17 cellular contexts compared by ENCODE assay signal in the genomic region with DNA sequence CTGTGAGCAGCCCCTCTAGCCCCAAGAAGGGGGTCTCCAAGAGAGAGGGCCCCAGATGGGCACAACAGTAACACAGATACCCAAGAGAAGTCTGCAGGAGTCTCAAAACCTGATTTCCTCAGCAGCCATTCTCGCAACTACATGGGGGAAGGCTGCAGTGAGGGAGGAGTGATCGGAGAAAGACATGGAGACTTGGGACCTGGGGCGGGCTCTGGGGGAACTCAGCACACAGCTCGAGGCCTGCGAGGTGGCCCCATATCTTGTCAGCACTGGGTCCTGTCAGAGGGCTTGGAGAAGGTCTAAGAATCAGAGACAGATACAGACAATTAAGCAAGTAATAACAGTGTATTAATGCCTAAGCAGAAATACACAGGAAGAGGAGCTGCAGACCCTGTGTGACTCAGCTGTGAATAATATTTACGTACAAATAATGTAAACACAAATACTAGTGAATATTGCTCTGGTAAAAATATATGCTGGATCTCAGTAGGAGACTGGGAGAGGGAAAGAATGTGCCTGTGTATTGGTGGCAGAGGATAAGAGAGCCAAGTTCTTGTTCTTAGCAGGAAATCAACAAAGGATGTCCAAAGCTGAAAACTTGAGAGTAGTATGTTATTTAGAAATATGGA.
DNase-seq lines count a peak whose midpoint lies in the region; ATAC-seq and TF ChIP-seq lines count a peak whose summit lies in the region.
"Had no signal": no experiment of that assay in that cellular context is flagged by ENCODE, and none has a peak within 500 bp of the region (broad histone marks: within the 10 kb centered on the region; RNA-seq: fewer than 3 reads in every experiment).

No MANE protein-coding gene starts in this region.

- CTCF ChIA-PET in RWPE1 (lab: Yijun Ruan, JAX), result no interaction called here

- peaks cover 0 to 8% of the 10 kb centered on the region in 2 donors for H3K9me3 Mint-ChIP-seq in stimulated activated naive CD8-positive, alpha-beta T cell treated with anti-CD3 and anti-CD28 coated beads, Interleukin-15, amount 100 ng/mL, for 72 hours
- peaks cover 12% of the 10 kb centered on the region for H3K9me3 Mint-ChIP-seq in stimulated activated memory B cell treated with anti-CD40 and anti-IgM and Interleukin-4, amounts not matched to agents 10 μg/mL and 1 μg/mL and 100 μg/mL, for 72 hours

- DNase-seq in stimulated activated naive CD8-positive, alpha-beta T cell treated with anti-CD3 and anti-CD28 coated beads, Interleukin-15, amount 100 ng/mL, for 72 hours, result no peak
- DNase-seq in stimulated activated naive CD8-positive, alpha-beta T cell treated with anti-CD3 and anti-CD28 coated beads, Interleukin-15, Interleukin-2, amounts not matched to agents 100 U/mL and 50 U/mL, for 24 hours, result no peak
- peak; percentile 19 for DNase-seq in brain microvascular endothelial cell
- DNase-seq in lower lobe of right lung, result no peak
- no peak for DNase-seq in GF-D8 (lab: John Stamatoyannopoulos, UW)
- no peak for DNase-seq in RWPE1 (ENCODE audit: low spot score)
- no peak for DNase-seq in DMS 273 (lab: John Stamatoyannopoulos, UW; ENCODE audit: unreplicated experiment)
- DNase-seq: activated CD4-positive, alpha-beta T cell treated with anti-CD3 and anti-CD28 coated beads, Interleukin-2, amount 50 U/mL, for 4 hours; activated gamma-delta T cell treated with Interleukin-2 at 50 U/mL for 16 hours; caudate nucleus; MG63; midbrain; NCI-H2081 had no signal

- in situ Hi-C loops in brain microvascular endothelial cell (cut with HindIII; ENCODE audit: low pct_ligation_motif_present, low sequenced_read_pairs), result no loop called here

- H3K4me3 ChIP-seq in brain microvascular endothelial cell (ENCODE audit: low read depth, low read length) (no peak overlapping the region), lower lobe of right lung (no peak overlapping the region)
- H3K4me3 ChIP-seq: MG63, tibial artery had no signal

- H3K36me3 ChIP-seq in brain microvascular endothelial cell (replicated peaks), result peaks cover 2% of the 10 kb centered on the region
- peaks cover 17% of the 10 kb centered on the region for H3K36me3 ChIP-seq in lower lobe of right lung

- POLR2A ChIA-PET in RWPE1 (lab: Yijun Ruan, JAX; ENCODE audit: low non-redundant PET), result no interaction called here

- peaks cover 15% of the 10 kb centered on the region for H3K4me1 ChIP-seq in lower lobe of right lung
- H3K4me1 ChIP-seq: tibial artery had no signal

- no peak for TF ChIP-seq CTCF in brain microvascular endothelial cell (IDR thresholded peaks at IDR 0.05; ENCODE audit: low read depth, low read length, missing control alignments)
- TF ChIP-seq CTCF in lower lobe of right lung (IDR thresholded peaks at IDR 0.05), result no peak
- no peak for TF ChIP-seq CTCF in RWPE1 (conservative IDR thresholded peaks at IDR 0.05; ENCODE audit: low read depth)

- H3K27ac ChIP-seq in brain microvascular endothelial cell (peak overlapping the region; percentile 96), lower lobe of right lung (peak overlapping the region; percentile 46), RWPE1 (no peak overlapping the region)
- H3K27ac ChIP-seq: tibial artery had no signal

- H3K27me3 ChIP-seq in brain microvascular endothelial cell (replicated peaks), result no peaks in the 10 kb centered on the region
- H3K27me3 ChIP-seq in lower lobe of right lung (ENCODE audit: low read depth), result no peaks in the 10 kb centered on the region
- H3K27me3 ChIP-seq: MG63, tibial artery had no signal

- H3K27ac Mint-ChIP-seq in stimulated activated naive CD8-positive, alpha-beta T cell treated with anti-CD3 and anti-CD28 coated beads, Interleukin-15, amount 100 ng/mL, for 72 hours, result peak overlapping the region; percentile 26 to 92
- H3K27ac Mint-ChIP-seq in stimulated activated memory B cell treated with anti-CD40 and anti-IgM and Interleukin-4, amounts not matched to agents 10 μg/mL and 1 μg/mL and 100 μg/mL, for 72 hours, result no peak overlapping the region

- H3K9me3 ChIP-seq in lower lobe of right lung, result no peaks in the 10 kb centered on the region
- H3K9me3 ChIP-seq: MG63, tibial artery had no signal

- H3K4me1 Mint-ChIP-seq in stimulated activated naive CD8-positive, alpha-beta T cell treated with anti-CD3 and anti-CD28 coated beads, Interleukin-15, amount 100 ng/mL, for 72 hours, result no peaks in the 10 kb centered on the region
- no peaks in the 10 kb centered on the region for H3K4me1 Mint-ChIP-seq in stimulated activated memory B cell treated with anti-CD40 and anti-IgM and Interleukin-4, amounts not matched to agents 10 μg/mL and 1 μg/mL and 100 μg/mL, for 72 hours

- no peak overlapping the region for H3K4me3 Mint-ChIP-seq in stimulated activated naive CD8-positive, alpha-beta T cell treated with anti-CD3 and anti-CD28 coated beads, Interleukin-15, amount 100 ng/mL, for 72 hours
- H3K4me3 Mint-ChIP-seq in stimulated activated memory B cell treated with anti-CD40 and anti-IgM and Interleukin-4, amounts not matched to agents 10 μg/mL and 1 μg/mL and 100 μg/mL, for 72 hours, result no peak overlapping the region
- H3K4me3 Mint-ChIP-seq: B cell had no signal

- no peak for ATAC-seq in stimulated activated naive CD8-positive, alpha-beta T cell treated with anti-CD3 and anti-CD28 coated beads, Interleukin-15, amount 100 ng/mL, for 72 hours
- ATAC-seq in stimulated activated naive CD8-positive, alpha-beta T cell treated with anti-CD3 and anti-CD28 coated beads, Interleukin-15, Interleukin-2, amounts not matched to agents 100 U/mL and 50 U/mL, for 24 hours, result no peak
- no peak for ATAC-seq in lower lobe of right lung
- no peak for ATAC-seq in stimulated activated memory B cell treated with anti-CD40 and anti-IgM and Interleukin-4, amounts not matched to agents 10 μg/mL and 1 μg/mL and 100 μg/mL, for 72 hours
- ATAC-seq: Right ventricle myocardium inferior had no signal

- no peaks in the 10 kb centered on the region for H3K27me3 Mint-ChIP-seq in stimulated activated naive CD8-positive, alpha-beta T cell treated with anti-CD3 and anti-CD28 coated beads, Interleukin-15, amount 100 ng/mL, for 72 hours
- H3K27me3 Mint-ChIP-seq in stimulated activated memory B cell treated with anti-CD40 and anti-IgM and Interleukin-4, amounts not matched to agents 10 μg/mL and 1 μg/mL and 100 μg/mL, for 72 hours, result no peaks in the 10 kb centered on the region
- H3K27me3 Mint-ChIP-seq: B cell had no signal

- H3K36me3 Mint-ChIP-seq in stimulated activated memory B cell treated with anti-CD40 and anti-IgM and Interleukin-4, amounts not matched to agents 10 μg/mL and 1 μg/mL and 100 μg/mL, for 72 hours, result peaks cover 60% of the 10 kb centered on the region

- intact Hi-C loops in lower lobe of right lung (cut with DNase I), result no loop called here
